In genomic region chr4:921830-922331, GRCh38 we compare ENCODE assay signal across 13 cellular contexts. TPM values are rescaled to one million over a fixed set of nuclear protein-coding genes. Genes with fewer than 3 reads are reported as not detected.
DNase-seq lines count a peak whose midpoint lies in the region; ATAC-seq and TF ChIP-seq lines count a peak whose summit lies in the region.
"Had no signal": no experiment of that assay in that cellular context is flagged by ENCODE, and none has a peak within 500 bp of the region (broad histone marks: within the 10 kb centered on the region; RNA-seq: fewer than 3 reads in every experiment).

No MANE protein-coding gene starts in this region.

- H2AFZ ChIP-seq in Karpas-422 (ENCODE audit: low read length) = no peak overlapping the region

- peaks cover 16 to 21% of the 10 kb centered on the region in 2 donors for H3K4me1 ChIP-seq in naive thymus-derived CD4-positive, alpha-beta T cell (ENCODE audit: control insufficient read depth in 2 of 2, insufficient read depth in 2 of 2, low read length in 2 of 2)
- H3K4me1 ChIP-seq in Karpas-422 (ENCODE audit: low read length) = peaks cover 35% of the 10 kb centered on the region

- CTCF ChIA-PET in naive thymus-derived CD4-positive, alpha-beta T cell (lab: Charles Lee) = no interaction called here

- H3K9me3 Mint-ChIP-seq in naive thymus-derived CD4-positive, alpha-beta T cell = peaks cover 0 to 18% (median 5%) of the 10 kb centered on the region in 11 donors
- H3K9me3 Mint-ChIP-seq in progenitor cell of endocrine pancreas (ENCODE audit: low read depth) = peaks cover 11% of the 10 kb centered on the region

- H3K4me1 Mint-ChIP-seq in naive thymus-derived CD4-positive, alpha-beta T cell = peaks cover 55 to 79% (median 73%) of the 10 kb centered on the region in 7 donors
- peaks cover 3% of the 10 kb centered on the region for H3K4me1 Mint-ChIP-seq in progenitor cell of endocrine pancreas (ENCODE audit: low read depth)

- no peaks in the 10 kb centered on the region for H3K36me3 ChIP-seq in naive thymus-derived CD4-positive, alpha-beta T cell (ENCODE audit: control insufficient read depth in 2 of 3, insufficient read depth in 3 of 3, low read length in 3 of 3)
- peaks cover 3% of the 10 kb centered on the region; the same call in 1 of the 2 replicates for H3K36me3 ChIP-seq in Karpas-422 (ENCODE audit: insufficient read depth, low read length)

- no peaks in the 10 kb centered on the region for H3K9me2 ChIP-seq in Karpas-422 (replicated peaks; ENCODE audit: insufficient read depth, low read length)

- no peak overlapping the region for H3K9ac ChIP-seq in Karpas-422 (ENCODE audit: low read length)

- no peak overlapping the region for H3K27ac ChIP-seq in naive thymus-derived CD4-positive, alpha-beta T cell (ENCODE audit: low read depth, low read length)
- no peak overlapping the region for H3K27ac ChIP-seq in Karpas-422 (ENCODE audit: low read length)
- H3K27ac ChIP-seq: epithelial cell of prostate had no signal

- no peak overlapping the region for H3K4me2 ChIP-seq in Karpas-422 (ENCODE audit: low read depth, low read length, poor library complexity, severe bottlenecking)

- no peaks in the 10 kb centered on the region for H3K27me3 ChIP-seq in naive thymus-derived CD4-positive, alpha-beta T cell (ENCODE audit: control insufficient read depth in 2 of 2, insufficient read depth in 2 of 2, low read length in 2 of 2)
- no peaks in the 10 kb centered on the region for H3K27me3 ChIP-seq in Karpas-422 (ENCODE audit: low read length)

- H3K9me3 ChIP-seq in naive thymus-derived CD4-positive, alpha-beta T cell (ENCODE audit: control insufficient read depth in 2 of 3, low read length in 3 of 3) = peaks cover 0 to 5% (median 0%) of the 10 kb centered on the region in 3 experiments
- H3K9me3 ChIP-seq in Karpas-422 (ENCODE audit: low read length) = 0 out of 2 replicates have a peak, but pooled peaks cover 3% of the 10 kb centered on the region

- peaks cover 94% of the 10 kb centered on the region for H3K79me2 ChIP-seq in Karpas-422 (ENCODE audit: low read length)

- DNase-seq in GM12864 (ENCODE audit: low read depth) (peak; percentile 87), progenitor cell of endocrine pancreas (ENCODE audit: low spot score, unreplicated experiment) (no peak), Karpas-422 (no peak), DMS79 treated with DMSO at 0.1 percent for 48 hours (lab: John Stamatoyannopoulos, UW) (no peak)
- no peak for DNase-seq in naive thymus-derived CD4-positive, alpha-beta T cell
- DNase-seq: activated gamma-delta T cell treated with Interleukin-2 at 50 U/mL for 16 hours, MV-4-11, SHP77 treated with DMSO at 0.1 percent for 48 hours had no signal

- TF ChIP-seq CTCF in GM12864 (IDR thresholded peaks at IDR 0.05; ENCODE audit: low read depth, low read length, missing control alignments) = no peak
- TF ChIP-seq CTCF in progenitor cell of endocrine pancreas (IDR thresholded peaks at IDR 0.05; ENCODE audit: unreplicated experiment) = no peak

- H4K20me1 ChIP-seq in Karpas-422 (ENCODE audit: insufficient read depth, low read depth, low read length) = peaks cover 12% of the 10 kb centered on the region; the same call in 1 of the 2 replicates

- H3K27ac Mint-ChIP-seq in naive thymus-derived CD4-positive, alpha-beta T cell = peak overlapping the region in 6 of 9 donors; percentile 1 to 72 (median 37)
- H3K27ac Mint-ChIP-seq in progenitor cell of endocrine pancreas = no peak overlapping the region

- no peaks in the 10 kb centered on the region for H3K27me3 Mint-ChIP-seq in naive thymus-derived CD4-positive, alpha-beta T cell
- H3K27me3 Mint-ChIP-seq in progenitor cell of endocrine pancreas = no peaks in the 10 kb centered on the region

- POLR2A ChIA-PET in naive thymus-derived CD4-positive, alpha-beta T cell (lab: Charles Lee) = no interaction called here

- intact Hi-C loops in naive thymus-derived CD4-positive, alpha-beta T cell (cut with micrococcal nuclease) = no loop called here

- TF ChIP-seq POLR2A in Raji (IDR thresholded peaks at IDR 0.05; ENCODE audit: insufficient read depth, low read depth, low read length) = 0 out of 2 replicates have a peak, but pooled peaks have one; percentile 18

- H3K36me3 Mint-ChIP-seq in naive thymus-derived CD4-positive, alpha-beta T cell = peaks cover 4 to 36% (median 19%) of the 10 kb centered on the region in 5 donors
- H3K36me3 Mint-ChIP-seq in progenitor cell of endocrine pancreas (ENCODE audit: insufficient read depth) = peaks cover 2% of the 10 kb centered on the region

- ATAC-seq in GM21390 (IDR thresholded peaks at IDR 0.05; ENCODE audit: unreplicated experiment) = peak; percentile 59
- peak; percentile 29 for ATAC-seq in naive thymus-derived CD4-positive, alpha-beta T cell
- no peak for ATAC-seq in GM21717 (IDR thresholded peaks at IDR 0.05; ENCODE audit: unreplicated experiment)
- ATAC-seq: left lobe of liver had no signal

- H3K4me3 Mint-ChIP-seq in naive thymus-derived CD4-positive, alpha-beta T cell = peak overlapping the region in 4 of 10 donors; percentile 10 to 48 (median 16)
- H3K4me3 Mint-ChIP-seq in progenitor cell of endocrine pancreas (ENCODE audit: low read depth) = no peak overlapping the region

- H3K4me3 ChIP-seq in GM12864 (ENCODE audit: low read depth, low read length) = peak overlapping the region; percentile 5; the same call in 1 of the 2 replicates
- H3K4me3 ChIP-seq in naive thymus-derived CD4-positive, alpha-beta T cell (ENCODE audit: low read length) = no peak overlapping the region
- H3K4me3 ChIP-seq in Karpas-422 (ENCODE audit: low read length) = no peak overlapping the region

RNA-seq across cellular contexts. Expression of gene GAK, which starts 10.2 kb away (rescaled TPM):
- total RNA-seq in naive thymus-derived CD4-positive, alpha-beta T cell = 100 to 1,000 TPM; 167 to 206 (median 174) TPM
- polyA plus RNA-seq in naive thymus-derived CD4-positive, alpha-beta T cell = 10 to 100 TPM; 34.0 to 96.2 TPM
- 116 and 119 TPM in 2 replicates for total RNA-seq in progenitor cell of endocrine pancreas
- 48.8 and 76.6 TPM in 2 replicates for total RNA-seq in Karpas-422 (2014; rRNA removed; shearing (Covaris generic); ENCODE audit: low replicate concordance)

RNA-seq across cellular contexts. Expression of gene TMEM175, which starts 10.4 kb away (rescaled TPM):
- total RNA-seq in naive thymus-derived CD4-positive, alpha-beta T cell = 10 to 100 TPM; 28.9 to 69.9 (median 64.9) TPM
- polyA plus RNA-seq in naive thymus-derived CD4-positive, alpha-beta T cell = 10 to 100 TPM; 14.9 to 24.0 TPM
- 29.1 and 30.6 TPM in 2 replicates for total RNA-seq in progenitor cell of endocrine pancreas
- 15.1 and 28.1 TPM in 2 replicates for total RNA-seq in Karpas-422 (2014; rRNA removed; shearing (Covaris generic); ENCODE audit: low replicate concordance)

RNA-seq across cellular contexts. Expression of gene DGKQ, which starts 51.5 kb away (rescaled TPM):
- total RNA-seq in naive thymus-derived CD4-positive, alpha-beta T cell = 10 to 100 TPM; 14.9 to 28.0 (median 22.7) TPM
- polyA plus RNA-seq in naive thymus-derived CD4-positive, alpha-beta T cell = 1 to 10 TPM; 1.5 to 7.9 TPM
- total RNA-seq in progenitor cell of endocrine pancreas = 21.6 and 24.9 TPM in 2 replicates
- 5.8 and 21.1 TPM in 2 replicates for total RNA-seq in Karpas-422 (2014; rRNA removed; shearing (Covaris generic); ENCODE audit: low replicate concordance)
